11 cellular contexts compared by ENCODE assay signal in the genomic region with DNA sequence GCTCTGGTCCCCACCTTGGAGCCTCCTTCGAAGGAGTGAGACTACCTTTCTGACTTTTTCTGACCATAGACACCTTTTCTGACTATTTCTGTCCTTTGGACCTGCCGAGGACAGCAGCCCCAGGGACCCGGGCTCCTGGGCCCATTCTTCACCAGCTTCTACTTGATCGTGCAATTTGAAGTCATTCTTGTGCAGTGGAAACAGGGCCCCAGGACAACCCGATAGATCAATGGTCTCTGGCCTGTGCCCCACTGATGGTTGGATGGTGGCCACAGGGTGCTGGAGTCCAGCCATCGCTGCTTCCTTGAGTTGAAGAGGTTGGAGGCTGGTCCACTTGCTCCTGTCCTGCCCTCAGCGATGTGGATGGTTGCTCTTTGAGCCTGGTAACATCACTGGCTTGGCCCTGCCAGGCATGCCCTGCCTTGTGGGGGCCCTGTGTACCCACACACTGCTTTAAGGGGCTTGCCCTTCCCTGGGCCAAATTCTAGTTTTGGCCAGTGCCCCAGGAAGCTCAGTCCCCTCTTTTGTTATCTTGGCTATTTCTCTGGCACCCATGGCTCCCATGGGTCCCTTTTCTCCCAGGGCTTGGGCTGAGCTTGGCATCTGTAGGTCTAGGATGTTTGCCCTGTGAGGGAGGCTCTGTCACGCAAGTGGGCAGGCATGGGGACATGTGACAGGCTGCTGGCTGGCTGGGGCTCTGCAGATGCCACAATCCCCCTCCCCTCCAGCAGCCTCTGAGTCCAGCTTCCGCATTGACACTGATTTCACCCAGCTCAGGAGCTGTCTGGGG.
"Had no signal": no experiment of that assay in that cellular context is flagged by ENCODE, and none has a peak within 500 bp of the region (broad histone marks: within the 10 kb centered on the region; RNA-seq: fewer than 3 reads in every experiment).

No MANE protein-coding gene starts in this region.

- H3K27ac Mint-ChIP-seq: GM23338, H9, HFFc6 had no signal

- DNase-seq: GM23248, GOT3, H7, H9, HCEC 1CT, HFFc6 had no signal

- H3K4me1 ChIP-seq: HAP-1 had no signal

- H3K4me3 Mint-ChIP-seq: GM23338, H9, HFFc6 had no signal

- H3K4me1 Mint-ChIP-seq: GM23338, H9 had no signal

- H3K36me3 ChIP-seq: HAP-1 had no signal

- ATAC-seq: GM23338, HCT116 had no signal

- H3K9me3 ChIP-seq: HAP-1 had no signal

- H3K27ac ChIP-seq: GM23248 had no signal

- H3K4me3 ChIP-seq: GM23248, GM23338, HAP-1 had no signal

- FAIRE-seq: H1, H54 had no signal

- H3K9ac ChIP-seq: GM23248 had no signal
